Comparison of ENCODE assay signal across 23 cellular contexts in the genomic region with DNA sequence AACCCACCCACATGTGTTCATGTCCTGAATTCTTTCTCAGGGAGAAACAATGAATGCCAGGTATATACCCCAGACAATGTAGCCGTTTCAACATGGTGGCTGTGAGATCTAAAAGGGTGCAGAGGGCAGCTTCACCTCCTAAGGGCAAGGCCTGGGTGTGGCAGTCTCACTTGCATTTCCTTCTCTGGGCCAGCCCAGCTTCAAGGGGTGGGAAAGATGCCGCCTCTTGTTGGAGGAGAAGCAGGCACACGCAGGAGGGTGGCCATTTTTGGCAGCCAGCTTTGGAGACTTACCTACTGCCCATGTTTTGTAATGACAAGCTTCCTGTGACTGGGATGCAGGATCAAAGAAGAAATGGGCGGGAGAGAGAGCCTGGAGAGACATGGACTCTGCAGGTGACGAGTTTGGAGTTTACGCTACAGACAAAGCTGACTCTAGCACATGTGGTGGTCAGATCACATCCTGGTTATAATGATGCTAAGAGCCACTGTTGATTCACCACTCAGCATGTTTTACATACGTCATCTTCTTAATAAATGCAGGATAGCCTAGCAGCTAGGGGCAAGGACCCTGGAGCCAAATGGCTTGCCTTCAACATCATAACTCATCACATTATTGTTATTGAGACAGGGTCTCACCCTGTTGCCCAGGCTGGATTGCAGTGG.
DNase-seq lines count a peak whose midpoint lies in the region; ATAC-seq and TF ChIP-seq lines count a peak whose summit lies in the region.
"Had no signal": no experiment of that assay in that cellular context is flagged by ENCODE, and none has a peak within 500 bp of the region (broad histone marks: within the 10 kb centered on the region; RNA-seq: fewer than 3 reads in every experiment).

No MANE protein-coding gene starts in this region.

- H3K4me2 ChIP-seq in GM23338 (no peak overlapping the region), neuronal stem cell (ENCODE audit: insufficient read depth, low read length, poor library complexity, severe bottlenecking) (no peak overlapping the region)
- H3K4me2 ChIP-seq: BLaER1 treated with 17β-estradiol and CSF1 and Interleukin-3, amounts not matched to agents 10 nM and 100 nM had no signal

- no peak overlapping the region for H4K8ac ChIP-seq in neuronal stem cell (ENCODE audit: low read depth, low read length)

- no peaks in the 10 kb centered on the region for H3K9me3 ChIP-seq in SJSA1 (replicated peaks)
- H3K9me3 ChIP-seq in neuronal stem cell (replicated peaks in 1 of 2; ENCODE audit: control insufficient read depth in 2 of 2, insufficient read depth in 1 of 2, low read depth in 1 of 2, low read length in 2 of 2) = no peaks in the 10 kb centered on the region
- H3K9me3 ChIP-seq: A549 had no signal

- H3K36me3 Mint-ChIP-seq in GM23338 (ENCODE audit: low read depth) = peaks cover 3% of the 10 kb centered on the region; the same call in 1 of the 3 replicates
- H3K36me3 Mint-ChIP-seq in activated naive CD4-positive, alpha-beta T cell treated with anti-CD3 and anti-CD28 coated beads for 36 hours (ENCODE audit: low read depth) = no peaks in the 10 kb centered on the region

- H2BK12ac ChIP-seq in neuronal stem cell (ENCODE audit: low read length) = no peak overlapping the region

- H3K27me3 ChIP-seq in GM23338 (ENCODE audit: insufficient read depth) (no peaks in the 10 kb centered on the region), SJSA1 (replicated peaks) (no peaks in the 10 kb centered on the region), neuronal stem cell (ENCODE audit: control insufficient read depth in 3 of 3, insufficient read depth in 3 of 3, low read depth in 1 of 3, low read length in 3 of 3) (no peaks in the 10 kb centered on the region)
- H3K27me3 ChIP-seq: BLaER1 treated with 17β-estradiol and CSF1 and Interleukin-3, amounts not matched to agents 10 nM and 100 nM had no signal

- intact Hi-C loops in activated naive CD4-positive, alpha-beta T cell treated with anti-CD3 and anti-CD28 coated beads for 36 hours (cut with micrococcal nuclease) = no loop called here

- H3K14ac ChIP-seq in neuronal stem cell (ENCODE audit: low read length) = no peak overlapping the region

- no peak for DNase-seq in GM23338 (ENCODE audit: low spot score)
- DNase-seq in SJSA1 (ENCODE audit: low read depth in 1 of 2, low spot score in 2 of 2) = no peak
- no peak for DNase-seq in neuronal stem cell (ENCODE audit: low spot score)
- DNase-seq in putamen (ENCODE audit: low spot score) = no peak
- DNase-seq in NCI-H345 treated with DMSO at 0.1 percent for 48 hours (lab: John Stamatoyannopoulos, UW; ENCODE audit: unreplicated experiment) = no peak
- DNase-seq in activated naive CD4-positive, alpha-beta T cell treated with anti-CD3 and anti-CD28 coated beads for 36 hours = no peak
- DNase-seq: AML-193; CD4-positive, alpha-beta T cell; EL; GDM1; KBM-7; MV-4-11; NCI-H1105; NCI-H1436 treated with DMSO at 0.1 percent for 48 hours; NCI-H187 treated with DMSO at 0.1 percent for 48 hours; NCI-H446; NCI-H524 treated with DMSO at 0.1 percent for 48 hours; NCI-H774 had no signal

- no peak overlapping the region for H3K4ac ChIP-seq in neuronal stem cell (ENCODE audit: low read length)

- H3K23ac ChIP-seq in neuronal stem cell (ENCODE audit: low read depth, low read length, poor library complexity) = no peak overlapping the region

- H3K79me2 ChIP-seq in GM23338 (replicated peaks; ENCODE audit: insufficient read depth) = no peaks in the 10 kb centered on the region

- H2AK5ac ChIP-seq in neuronal stem cell (ENCODE audit: low read depth, low read length) = no peak overlapping the region

- H3K9me3 Mint-ChIP-seq in GM23338 = peaks cover 12% of the 10 kb centered on the region; the same call in 2 of the 3 replicates
- no peaks in the 10 kb centered on the region for H3K9me3 Mint-ChIP-seq in activated naive CD4-positive, alpha-beta T cell treated with anti-CD3 and anti-CD28 coated beads for 36 hours

- H2BK120ac ChIP-seq in neuronal stem cell (ENCODE audit: low read depth, low read length) = no peak overlapping the region

- H3K4me1 Mint-ChIP-seq in GM23338 = peaks cover 6% of the 10 kb centered on the region
- H3K4me1 Mint-ChIP-seq in activated naive CD4-positive, alpha-beta T cell treated with anti-CD3 and anti-CD28 coated beads for 36 hours (ENCODE audit: low read depth) = no peaks in the 10 kb centered on the region

- no peak overlapping the region for H3K27ac ChIP-seq in GM23338 (ENCODE audit: low read depth)
- peak overlapping the region; percentile 14; the same call in 1 of the 2 replicates for H3K27ac ChIP-seq in SJSA1
- no peak overlapping the region for H3K27ac ChIP-seq in neuronal stem cell (replicated peaks; ENCODE audit: low read length)
- H3K27ac ChIP-seq: BLaER1 treated with 17β-estradiol and CSF1 and Interleukin-3, amounts not matched to agents 10 nM and 100 nM had no signal

- H2AFZ ChIP-seq in GM23338 (0 out of 2 replicates have a peak overlapping the region, but pooled peaks have one; percentile 10), neuronal stem cell (ENCODE audit: low read length) (peak overlapping the region; percentile 59)

- H3K9me2 ChIP-seq in GM23338 (ENCODE audit: insufficient read depth) = no peaks in the 10 kb centered on the region

- no peak overlapping the region for H3K4me3 Mint-ChIP-seq in GM23338
- no peak overlapping the region for H3K4me3 Mint-ChIP-seq in activated naive CD4-positive, alpha-beta T cell treated with anti-CD3 and anti-CD28 coated beads for 36 hours
- H3K4me3 Mint-ChIP-seq: CD4-positive, alpha-beta T cell had no signal

- H3K4me1 ChIP-seq in GM23338 (ENCODE audit: insufficient read depth) (peaks cover 5% of the 10 kb centered on the region; the same call in 1 of the 2 replicates), SJSA1 (replicated peaks) (peaks cover 15% of the 10 kb centered on the region), neuronal stem cell (ENCODE audit: control insufficient read depth in 2 of 2, insufficient read depth in 1 of 2, low read depth in 1 of 2, low read length in 2 of 2) (peaks cover 0 to 3% of the 10 kb centered on the region in 2 donors)
- H3K4me1 ChIP-seq: BLaER1 treated with 17β-estradiol and CSF1 and Interleukin-3, amounts not matched to agents 10 nM and 100 nM had no signal

- TF ChIP-seq CTCF in GM23338 (conservative IDR thresholded peaks at IDR 0.05; ENCODE audit: low read depth in 2 of 2) = no peak

- CTCF ChIA-PET in activated naive CD4-positive, alpha-beta T cell treated with anti-CD3 and anti-CD28 coated beads for 36 hours (lab: Charles Lee) = no interaction called here

- no peak overlapping the region for H2BK15ac ChIP-seq in neuronal stem cell (ENCODE audit: low read length)

- H3K27me3 Mint-ChIP-seq in GM23338 (ENCODE audit: insufficient read depth, low read depth, poor library complexity) = peaks cover 3% of the 10 kb centered on the region
- no peaks in the 10 kb centered on the region for H3K27me3 Mint-ChIP-seq in activated naive CD4-positive, alpha-beta T cell treated with anti-CD3 and anti-CD28 coated beads for 36 hours (ENCODE audit: low read depth)
- H3K27me3 Mint-ChIP-seq: CD4-positive, alpha-beta T cell had no signal

- no peak overlapping the region for H4K91ac ChIP-seq in neuronal stem cell (ENCODE audit: low read depth, low read length, poor library complexity)

- no peaks in the 10 kb centered on the region for H4K20me1 ChIP-seq in GM23338 (replicated peaks; ENCODE audit: insufficient read depth)
- H4K20me1 ChIP-seq: BLaER1 treated with 17β-estradiol and CSF1 and Interleukin-3, amounts not matched to agents 10 nM and 100 nM had no signal

- no peaks in the 10 kb centered on the region for H3F3A ChIP-seq in GM23338 (replicated peaks; ENCODE audit: low read depth)

- ATAC-seq in GM23338 (no peak), esophagus mucosa (peak; percentile 55)
- ATAC-seq: GM12878, Right ventricle myocardium inferior had no signal

- no peak overlapping the region for H3K27ac Mint-ChIP-seq in GM23338
- H3K27ac Mint-ChIP-seq in activated naive CD4-positive, alpha-beta T cell treated with anti-CD3 and anti-CD28 coated beads for 36 hours = no peak overlapping the region
- H3K27ac Mint-ChIP-seq: CD4-positive, alpha-beta T cell had no signal

- no CpG with 5 or more reads among the region's 7 CpGs for WGBS in neuronal stem cell (ENCODE audit: extremely low coverage in 2 of 2, insufficient read length in 2 of 2, insufficient replicate concordance in 1 of 2), 2 donors

- H3K18ac ChIP-seq in neuronal stem cell (ENCODE audit: low read length) = peak overlapping the region; percentile 9

- H3K9ac ChIP-seq in neuronal stem cell (ENCODE audit: low read depth, low read length, poor library complexity) = no peak overlapping the region
- H3K9ac ChIP-seq: BLaER1 treated with 17β-estradiol and CSF1 and Interleukin-3, amounts not matched to agents 10 nM and 100 nM had no signal

- no peak overlapping the region for H2BK5ac ChIP-seq in neuronal stem cell (ENCODE audit: low read length)

- H3K79me1 ChIP-seq in neuronal stem cell (ENCODE audit: low read depth, low read length) = no peaks in the 10 kb centered on the region

- H3K36me3 ChIP-seq in GM23338 (ENCODE audit: insufficient read depth) (no peaks in the 10 kb centered on the region; the same call in 1 of the 2 replicates), SJSA1 (no peaks in the 10 kb centered on the region), neuronal stem cell (replicated peaks in 1 of 2; ENCODE audit: control insufficient read depth in 2 of 2, insufficient read depth in 2 of 2, low read length in 2 of 2) (no peaks in the 10 kb centered on the region)
- H3K36me3 ChIP-seq: BLaER1 treated with 17β-estradiol and CSF1 and Interleukin-3, amounts not matched to agents 10 nM and 100 nM had no signal

- H3K4me3 ChIP-seq in GM23338 = no peak overlapping the region
- H3K4me3 ChIP-seq in SJSA1 = no peak overlapping the region
- no peak overlapping the region for H3K4me3 ChIP-seq in neuronal stem cell (ENCODE audit: low read length in 2 of 2)
- H3K4me3 ChIP-seq: A549; BLaER1 treated with 17β-estradiol and CSF1 and Interleukin-3, amounts not matched to agents 10 nM and 100 nM; GM12878 had no signal
